8 cellular contexts compared by ENCODE assay signal in genomic region chr12:51341259-51342007, GRCh38. TPM values are rescaled to one million over a fixed set of nuclear protein-coding genes. Genes with fewer than 3 reads are reported as not detected.
DNase-seq lines count a peak whose midpoint lies in the region; ATAC-seq and TF ChIP-seq lines count a peak whose summit lies in the region.

No MANE protein-coding gene starts in this region.

- no peak for TF ChIP-seq POLR2A in esophagus squamous epithelium (IDR thresholded peaks at IDR 0.05)

- POLR2A ChIA-PET in OCI-LY7 (lab: Charles Lee), result interaction anchor here (0.5 to 1.5 kb wide), 9 partner anchors 9 to 314 kb away, joined by 3 to 6 read pairs (median 4); no protein-coding TSS in a partner anchor
- POLR2A ChIA-PET in naive thymus-derived CD4-positive, alpha-beta T cell (lab: Charles Lee), result interaction anchor here (0.6 to 15.4 kb wide), 13 partner anchors 19 to 522 kb away, joined by 3 to 320 read pairs (median 4); partner anchors contain the start of genes BIN2, DAZAP2, POU6F1 and SMAGP

- peak overlapping the region; percentile 45 for H3K4me3 ChIP-seq in HUES6 (ENCODE audit: low read depth, low read length)
- H3K4me3 ChIP-seq in OCI-LY7 (ENCODE audit: low read depth, low read length, poor library complexity, severe bottlenecking), result no peak overlapping the region
- H3K4me3 ChIP-seq in esophagus squamous epithelium, result peak overlapping the region in 3 of 4 donors; percentile 15 to 45 (median 21)
- peak overlapping the region; percentile 6 for H3K4me3 ChIP-seq in naive thymus-derived CD4-positive, alpha-beta T cell (ENCODE audit: low read length)

- no TSS peak for BruUV-seq in OCI-LY7 (replicated peaks; lab: Mats Ljungman, UMichigan)

- DNase-seq in DMS153 (lab: John Stamatoyannopoulos, UW) (peak; percentile 44), OCI-LY7 (ENCODE audit: low spot score) (peak; percentile 78), esophagus squamous epithelium (lab: John Stamatoyannopoulos, UW) (no peak)
- DNase-seq in activated T-cell treated with anti-CD3 and anti-CD28 coated beads, Interleukin-2, amount 50 U/mL, for 24 hours, result peak; percentile 75
- DNase-seq in naive thymus-derived CD4-positive, alpha-beta T cell, result peak; percentile 36 to 79 (median 69)
- DNase-seq in stimulated activated naive CD8-positive, alpha-beta T cell treated with anti-CD3 and anti-CD28 coated beads, Interleukin-15, Interleukin-2, amounts not matched to agents 100 U/mL and 50 U/mL, for 24 hours, result peak; percentile 71

- peaks cover 23% of the 10 kb centered on the region for H3K4me1 Mint-ChIP-seq in activated T-cell treated with anti-CD3 and anti-CD28 coated beads, Interleukin-2, amount 50 U/mL, for 24 hours (ENCODE audit: low read depth)
- H3K4me1 Mint-ChIP-seq in naive thymus-derived CD4-positive, alpha-beta T cell, result peaks cover 14 to 26% (median 16%) of the 10 kb centered on the region in 7 donors

- H3K9ac ChIP-seq in HUES6 (ENCODE audit: low read length), result no peak overlapping the region

- H3K27ac Mint-ChIP-seq in activated T-cell treated with anti-CD3 and anti-CD28 coated beads, Interleukin-2, amount 50 U/mL, for 24 hours, result no peak overlapping the region
- H3K27ac Mint-ChIP-seq in naive thymus-derived CD4-positive, alpha-beta T cell, result peak overlapping the region; percentile 38 to 92 (median 84)

- no peaks in the 10 kb centered on the region for H4K20me1 ChIP-seq in OCI-LY7 (ENCODE audit: insufficient read depth, low read length)

- intact Hi-C loops in OCI-LY7 (cut with micrococcal nuclease; ENCODE audit: unreplicated experiment), result loop anchor here (1.0 to 10.0 kb wide), 5 partner anchors 72 to 577 kb away; partner anchors contain the start of gene ATF1
- intact Hi-C loops in esophagus squamous epithelium (cut with DNase I), result loop anchor here (5.0 kb wide), 1 partner anchor 74 kb away; no protein-coding TSS in a partner anchor
- intact Hi-C loops in naive thymus-derived CD4-positive, alpha-beta T cell (cut with micrococcal nuclease), result loop anchor here (1.0 to 5.0 kb wide), 11 partner anchors 15 to 574 kb away; no protein-coding TSS in a partner anchor

- TF ChIP-seq CTCF in OCI-LY7 (conservative IDR thresholded peaks at IDR 0.05; ENCODE audit: low read length) (peak; percentile 99), esophagus squamous epithelium (IDR thresholded peaks at IDR 0.05) (peak; percentile 95 to 99 (median 98))

- no peak overlapping the region; the same call in 1 of the 2 replicates for H2AFZ ChIP-seq in OCI-LY7 (ENCODE audit: low read length)

- CTCF ChIA-PET in OCI-LY7 (lab: Charles Lee; ENCODE audit: unreplicated experiment), result interaction anchor here (0.6 to 2.8 kb wide), 9 partner anchors 9 to 265 kb away, joined by 3 to 16 read pairs (median 5); partner anchors contain the start of gene SMAGP
- CTCF ChIA-PET in naive thymus-derived CD4-positive, alpha-beta T cell (lab: Charles Lee), result interaction anchor here (0.6 to 4.9 kb wide), 34 partner anchors 9 to 774 kb away, joined by 3 to 118 read pairs (median 5); partner anchors contain the start of genes BIN2, POU6F1 and SMAGP

- no peaks in the 10 kb centered on the region for H3K9me3 Mint-ChIP-seq in activated T-cell treated with anti-CD3 and anti-CD28 coated beads, Interleukin-2, amount 50 U/mL, for 24 hours
- no peaks in the 10 kb centered on the region for H3K9me3 Mint-ChIP-seq in naive thymus-derived CD4-positive, alpha-beta T cell

- H3K4me2 ChIP-seq in OCI-LY7 (ENCODE audit: low read length), result no peak overlapping the region

- H3K9me3 ChIP-seq in HUES6 (ENCODE audit: control insufficient read depth, insufficient read depth, low read depth, low read length) (no peaks in the 10 kb centered on the region), OCI-LY7 (ENCODE audit: low read length) (no peaks in the 10 kb centered on the region), esophagus squamous epithelium (no peaks in the 10 kb centered on the region)
- H3K9me3 ChIP-seq in naive thymus-derived CD4-positive, alpha-beta T cell (ENCODE audit: control insufficient read depth in 2 of 3, low read length in 3 of 3), result no peaks in the 10 kb centered on the region

- H3K36me3 ChIP-seq in HUES6 (ENCODE audit: control insufficient read depth, insufficient read depth, low read length), result no peaks in the 10 kb centered on the region
- H3K36me3 ChIP-seq in OCI-LY7 (ENCODE audit: insufficient read depth, low read length), result no peaks in the 10 kb centered on the region
- H3K36me3 ChIP-seq in esophagus squamous epithelium, result no peaks in the 10 kb centered on the region
- no peaks in the 10 kb centered on the region for H3K36me3 ChIP-seq in naive thymus-derived CD4-positive, alpha-beta T cell (ENCODE audit: control insufficient read depth in 2 of 3, insufficient read depth in 3 of 3, low read length in 3 of 3)

- ATAC-seq in naive thymus-derived CD4-positive, alpha-beta T cell, result peak; percentile 96
- peak; percentile 75 for ATAC-seq in stimulated activated naive CD8-positive, alpha-beta T cell treated with anti-CD3 and anti-CD28 coated beads, Interleukin-15, Interleukin-2, amounts not matched to agents 100 U/mL and 50 U/mL, for 24 hours
- ATAC-seq in HG03378 (IDR thresholded peaks at IDR 0.05; ENCODE audit: unreplicated experiment), result no peak

- no peaks in the 10 kb centered on the region for H3K36me3 Mint-ChIP-seq in activated T-cell treated with anti-CD3 and anti-CD28 coated beads, Interleukin-2, amount 50 U/mL, for 24 hours (ENCODE audit: low read depth)
- no peaks in the 10 kb centered on the region for H3K36me3 Mint-ChIP-seq in naive thymus-derived CD4-positive, alpha-beta T cell

- no peaks in the 10 kb centered on the region for H3K9me2 ChIP-seq in OCI-LY7 (ENCODE audit: insufficient read depth, low read length)

- H3K79me2 ChIP-seq in OCI-LY7 (ENCODE audit: insufficient read depth, low read depth, low read length), result no peaks in the 10 kb centered on the region

- no peaks in the 10 kb centered on the region for H3K27me3 Mint-ChIP-seq in activated T-cell treated with anti-CD3 and anti-CD28 coated beads, Interleukin-2, amount 50 U/mL, for 24 hours
- H3K27me3 Mint-ChIP-seq in naive thymus-derived CD4-positive, alpha-beta T cell, result no peaks in the 10 kb centered on the region

- H3K4me3 Mint-ChIP-seq in activated T-cell treated with anti-CD3 and anti-CD28 coated beads, Interleukin-2, amount 50 U/mL, for 24 hours, result no peak overlapping the region
- peak overlapping the region; percentile 41 to 84 (median 65) for H3K4me3 Mint-ChIP-seq in naive thymus-derived CD4-positive, alpha-beta T cell

- H3K27ac ChIP-seq in HUES6 (ENCODE audit: low read depth, low read length), result no peak overlapping the region
- no peak overlapping the region for H3K27ac ChIP-seq in OCI-LY7 (ENCODE audit: low read depth, low read length, poor library complexity, severe bottlenecking)
- H3K27ac ChIP-seq in esophagus squamous epithelium, result peak overlapping the region in 1 of 4 donors; percentile 31
- H3K27ac ChIP-seq in naive thymus-derived CD4-positive, alpha-beta T cell (ENCODE audit: low read depth, low read length), result peak overlapping the region; percentile 39

- H3K27me3 ChIP-seq in HUES6 (ENCODE audit: control insufficient read depth, insufficient read depth, low read length), result no peaks in the 10 kb centered on the region
- no peaks in the 10 kb centered on the region for H3K27me3 ChIP-seq in esophagus squamous epithelium
- H3K27me3 ChIP-seq in naive thymus-derived CD4-positive, alpha-beta T cell (ENCODE audit: control insufficient read depth in 2 of 2, insufficient read depth in 2 of 2, low read length in 2 of 2), result no peaks in the 10 kb centered on the region

- 24 to 34% methylated on average over 6 to 9 of the region's 9 CpGs for WGBS in esophagus squamous epithelium, 2 donors

- peaks cover 8% of the 10 kb centered on the region for H3K4me1 ChIP-seq in HUES6 (ENCODE audit: control insufficient read depth, insufficient read depth, low read length)
- peaks cover 9% of the 10 kb centered on the region for H3K4me1 ChIP-seq in OCI-LY7 (ENCODE audit: insufficient read depth, low read length, poor library complexity, severe bottlenecking)
- peaks cover 0 to 19% (median 9%) of the 10 kb centered on the region in 3 donors for H3K4me1 ChIP-seq in esophagus squamous epithelium
- peaks cover 4 to 8% of the 10 kb centered on the region in 2 donors for H3K4me1 ChIP-seq in naive thymus-derived CD4-positive, alpha-beta T cell (ENCODE audit: control insufficient read depth in 2 of 2, insufficient read depth in 2 of 2, low read length in 2 of 2)

RNA-seq across cellular contexts. Expression of gene CELA1, which starts 5.0 kb away (rescaled TPM):
- not detected in 2 replicates for total RNA-seq in OCI-LY7 (2014; rRNA removed; shearing (Covaris generic))
- total RNA-seq in OCI-LY7 (2022), result not detected in 2 replicates
- total RNA-seq in esophagus squamous epithelium, result not detected
- 1 to 10 TPM in 4 of 5 experiments, not detected in 1; 1.1 to 2.1 (median 1.4) TPM for total RNA-seq in naive thymus-derived CD4-positive, alpha-beta T cell
- 1 to 10 TPM; 3.8 to 9.2 TPM for polyA plus RNA-seq in naive thymus-derived CD4-positive, alpha-beta T cell

RNA-seq across cellular contexts. Expression of gene BIN2, which starts 17.5 kb away (rescaled TPM):
- 0.31 and 0.88 TPM in 2 replicates for total RNA-seq in OCI-LY7 (2014; rRNA removed; shearing (Covaris generic))
- total RNA-seq in OCI-LY7 (2022) (9.7 and 14.7 TPM in 2 replicates), esophagus squamous epithelium (1 to 10 TPM; 1.7 to 5.5 (median 3.3) TPM)
- total RNA-seq in naive thymus-derived CD4-positive, alpha-beta T cell, result 100 to 1,000 TPM; 159 to 255 (median 249) TPM
- polyA plus RNA-seq in naive thymus-derived CD4-positive, alpha-beta T cell, result 100 to 1,000 TPM; 198 to 290 TPM

RNA-seq across cellular contexts. Expression of gene GALNT6, which starts 49.8 kb away (rescaled TPM):
- total RNA-seq in OCI-LY7 (2014; rRNA removed; shearing (Covaris generic)), result 0.41 and 1.4 TPM in 2 replicates
- total RNA-seq in OCI-LY7 (2022) (4.8 and 5.5 TPM in 2 replicates), esophagus squamous epithelium (10 to 100 TPM in 2 of 4 donors, 1 to 10 TPM in 2; 1.7 to 26.7 (median 10.2) TPM)
- total RNA-seq in naive thymus-derived CD4-positive, alpha-beta T cell, result 10 to 100 TPM in 3 of 5 experiments, 1 to 10 TPM in 2; 2.5 to 19.5 (median 13.4) TPM
- polyA plus RNA-seq in naive thymus-derived CD4-positive, alpha-beta T cell, result 10 to 100 TPM in 1 of 2 donors, 1 to 10 TPM in 1; 6.2 to 14.0 TPM

Comparison
In these comparisons a context has a peak if more than half of its experiments do, and no peak if none do; other contexts are left out.
1. RNA of gene BIN2, which starts 17.5 kb away (total RNA-seq): 159 to 255 TPM in naive thymus-derived CD4-positive, alpha-beta T cell; 0.31 to 14.7 TPM in OCI-LY7 and 1.7 to 5.5 TPM in esophagus squamous epithelium; every median in the first group is over 10 times any median in the second.